9 cellular contexts compared by ENCODE assay signal in the genomic region with DNA sequence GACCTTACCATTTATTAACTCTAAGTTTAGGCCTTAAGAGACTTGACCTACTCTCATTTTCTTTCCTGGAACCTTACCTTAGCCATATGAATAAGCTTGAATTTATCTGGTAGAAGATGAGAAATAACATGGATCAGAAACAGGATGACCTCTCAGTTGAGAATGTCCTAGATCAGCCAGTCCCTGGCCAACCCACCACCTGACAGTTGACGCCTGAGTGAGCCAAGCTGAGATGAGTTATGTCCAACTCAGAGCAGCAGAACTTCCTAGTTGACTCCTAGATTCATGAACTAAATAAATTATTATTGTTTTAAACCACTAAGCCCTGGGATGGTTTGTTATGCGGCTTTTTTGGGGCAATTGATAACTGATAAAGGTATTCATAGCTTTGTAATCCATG.
"Had no signal": no experiment of that assay in that cellular context is flagged by ENCODE, and none has a peak within 500 bp of the region (broad histone marks: within the 10 kb centered on the region; RNA-seq: fewer than 3 reads in every experiment).

No MANE protein-coding gene starts in this region.

- H3K27ac ChIP-seq: GM23248 had no signal

- H2AFZ ChIP-seq: GM23248, GM23338 had no signal

- DNase-seq: GM23248, GOT3, H7, H9, HCEC 1CT, HFFc6 had no signal

- H3K4me3 ChIP-seq: GM23248, GM23338, HAP-1 had no signal

- ATAC-seq: GM23338, HCT116 had no signal

- H3K36me3 ChIP-seq: HAP-1 had no signal

- H3K27ac Mint-ChIP-seq: GM23338, H9, HFFc6 had no signal

- H3K9ac ChIP-seq: GM23248 had no signal

- H3K9me3 Mint-ChIP-seq: GM23338, H9 had no signal

- H3K4me1 Mint-ChIP-seq: GM23338, H9 had no signal

- H3K9me3 ChIP-seq: HAP-1 had no signal

- H3K4me2 ChIP-seq: GM23338 had no signal

- H3K4me3 Mint-ChIP-seq: GM23338, H9, HFFc6 had no signal
